Comparison of ENCODE assay signal across 1 cellular context in genomic region chr5:110681953-110682352, GRCh38.
TF ChIP-seq lines count a peak whose summit lies in the region.

No MANE protein-coding gene starts in this region.

TF ChIP-seq in HepG2, 621 proteins besides CTCF, POLR2A, EP300 and RAD21:
- peak in 1 of 2 experiments; percentile 84; a peak in 3 of 4 replicates for TF ChIP-seq MAFK (conservative IDR thresholded peaks at IDR 0.05 in 1 of 2, IDR thresholded peaks at IDR 0.05 in 1 of 2; ENCODE audit: low read length in 2 of 2)
- TF ChIP-seq SP2 (CRISPR knock-in tag; IDR thresholded peaks at IDR 0.05): no peak
- no peak for TF ChIP-seq ZNF468 (CRISPR knock-in tag; IDR thresholded peaks at IDR 0.05)
- no peak for TF ChIP-seq MED1 (CRISPR knock-in tag; IDR thresholded peaks at IDR 0.05)
- TF ChIP-seq MED8 (CRISPR knock-in tag; IDR thresholded peaks at IDR 0.05; ENCODE audit: insufficient replicate concordance): no peak
- TF ChIP-seq, protein P1, sequence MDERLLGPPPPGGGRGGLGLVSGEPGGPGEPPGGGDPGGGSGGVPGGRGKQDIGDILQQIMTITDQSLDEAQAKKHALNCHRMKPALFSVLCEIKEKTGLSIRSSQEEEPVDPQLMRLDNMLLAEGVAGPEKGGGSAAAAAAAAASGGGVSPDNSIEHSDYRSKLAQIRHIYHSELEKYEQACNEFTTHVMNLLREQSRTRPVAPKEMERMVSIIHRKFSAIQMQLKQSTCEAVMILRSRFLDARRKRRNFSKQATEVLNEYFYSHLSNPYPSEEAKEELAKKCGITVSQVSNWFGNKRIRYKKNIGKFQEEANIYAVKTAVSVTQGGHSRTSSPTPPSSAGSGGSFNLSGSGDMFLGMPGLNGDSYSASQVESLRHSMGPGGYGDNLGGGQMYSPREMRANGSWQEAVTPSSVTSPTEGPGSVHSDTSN (CRISPR knock-in tag; IDR thresholded peaks at IDR 0.05): no peak
- no peak for TF ChIP-seq KIAA2018 (CRISPR knock-in tag; IDR thresholded peaks at IDR 0.05; ENCODE audit: borderline replicate concordance)
- TF ChIP-seq MAFF (IDR thresholded peaks at IDR 0.05; ENCODE audit: low read depth, low read length): peak; percentile 65; the same call in 1 of the 2 replicates
- TF ChIP-seq, protein P2, sequence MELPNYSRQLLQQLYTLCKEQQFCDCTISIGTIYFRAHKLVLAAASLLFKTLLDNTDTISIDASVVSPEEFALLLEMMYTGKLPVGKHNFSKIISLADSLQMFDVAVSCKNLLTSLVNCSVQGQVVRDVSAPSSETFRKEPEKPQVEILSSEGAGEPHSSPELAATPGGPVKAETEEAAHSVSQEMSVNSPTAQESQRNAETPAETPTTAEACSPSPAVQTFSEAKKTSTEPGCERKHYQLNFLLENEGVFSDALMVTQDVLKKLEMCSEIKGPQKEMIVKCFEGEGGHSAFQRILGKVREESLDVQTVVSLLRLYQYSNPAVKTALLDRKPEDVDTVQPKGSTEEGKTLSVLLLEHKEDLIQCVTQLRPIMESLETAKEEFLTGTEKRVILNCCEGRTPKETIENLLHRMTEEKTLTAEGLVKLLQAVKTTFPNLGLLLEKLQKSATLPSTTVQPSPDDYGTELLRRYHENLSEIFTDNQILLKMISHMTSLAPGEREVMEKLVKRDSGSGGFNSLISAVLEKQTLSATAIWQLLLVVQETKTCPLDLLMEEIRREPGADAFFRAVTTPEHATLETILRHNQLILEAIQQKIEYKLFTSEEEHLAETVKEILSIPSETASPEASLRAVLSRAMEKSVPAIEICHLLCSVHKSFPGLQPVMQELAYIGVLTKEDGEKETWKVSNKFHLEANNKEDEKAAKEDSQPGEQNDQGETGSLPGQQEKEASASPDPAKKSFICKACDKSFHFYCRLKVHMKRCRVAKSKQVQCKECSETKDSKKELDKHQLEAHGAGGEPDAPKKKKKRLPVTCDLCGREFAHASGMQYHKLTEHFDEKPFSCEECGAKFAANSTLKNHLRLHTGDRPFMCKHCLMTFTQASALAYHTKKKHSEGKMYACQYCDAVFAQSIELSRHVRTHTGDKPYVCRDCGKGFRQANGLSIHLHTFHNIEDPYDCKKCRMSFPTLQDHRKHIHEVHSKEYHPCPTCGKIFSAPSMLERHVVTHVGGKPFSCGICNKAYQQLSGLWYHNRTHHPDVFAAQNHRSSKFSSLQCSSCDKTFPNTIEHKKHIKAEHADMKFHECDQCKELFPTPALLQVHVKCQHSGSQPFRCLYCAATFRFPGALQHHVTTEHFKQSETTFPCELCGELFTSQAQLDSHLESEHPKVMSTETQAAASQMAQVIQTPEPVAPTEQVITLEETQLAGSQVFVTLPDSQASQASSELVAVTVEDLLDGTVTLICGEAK (IDR thresholded peaks at IDR 0.05): no peak
- TF ChIP-seq, protein P2 (CRISPR knock-in tag; IDR thresholded peaks at IDR 0.05): no peak
